In the genomic region with DNA sequence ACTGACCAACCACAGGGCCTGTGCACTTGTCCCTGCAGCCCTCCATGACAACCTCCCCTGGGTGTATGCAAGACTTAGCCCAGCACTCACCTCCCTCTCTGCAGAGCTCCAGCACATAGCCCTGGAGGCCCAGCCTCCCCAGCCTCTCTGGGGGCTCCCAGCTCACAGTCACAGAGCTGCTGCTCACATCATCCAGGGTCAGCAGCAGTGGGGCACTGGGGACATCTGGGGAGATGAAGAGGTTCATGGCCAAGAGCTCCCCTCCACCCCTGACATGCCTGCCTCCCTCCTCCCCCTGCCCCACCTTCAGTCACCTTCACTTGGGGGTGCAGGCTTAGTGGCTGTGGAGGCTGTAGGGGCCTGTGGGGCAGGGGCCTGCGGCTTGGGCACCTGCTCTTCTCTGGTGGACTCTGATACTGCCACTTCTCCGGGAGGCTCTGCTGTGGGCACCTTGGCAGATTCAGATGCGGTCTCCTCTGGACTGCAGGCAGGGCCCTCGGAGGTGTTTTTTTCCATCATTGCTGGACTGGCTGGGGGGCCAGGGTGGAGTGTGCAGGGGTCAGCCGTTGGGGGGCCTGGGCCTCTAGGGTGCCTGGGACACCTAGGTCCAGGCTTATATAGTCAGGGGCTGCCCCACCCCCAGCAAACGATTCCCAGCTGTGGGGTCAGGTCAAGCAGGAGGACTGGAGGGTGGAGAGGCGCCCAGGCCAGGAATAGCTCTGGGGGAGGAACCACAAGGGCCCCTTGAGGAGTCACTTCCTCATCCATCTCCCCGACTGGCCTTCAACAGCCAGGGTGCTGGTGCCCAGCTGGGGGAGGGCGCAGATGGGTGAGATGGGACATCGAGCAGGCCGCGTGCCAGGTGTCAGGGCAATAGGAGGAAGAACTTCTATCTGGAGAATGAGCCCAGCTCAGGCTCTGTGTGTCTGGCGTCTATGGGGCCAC, we compare ENCODE assay signal across 1 cellular context.
TF ChIP-seq lines count a peak whose summit lies in the region.

A gene with protein sequence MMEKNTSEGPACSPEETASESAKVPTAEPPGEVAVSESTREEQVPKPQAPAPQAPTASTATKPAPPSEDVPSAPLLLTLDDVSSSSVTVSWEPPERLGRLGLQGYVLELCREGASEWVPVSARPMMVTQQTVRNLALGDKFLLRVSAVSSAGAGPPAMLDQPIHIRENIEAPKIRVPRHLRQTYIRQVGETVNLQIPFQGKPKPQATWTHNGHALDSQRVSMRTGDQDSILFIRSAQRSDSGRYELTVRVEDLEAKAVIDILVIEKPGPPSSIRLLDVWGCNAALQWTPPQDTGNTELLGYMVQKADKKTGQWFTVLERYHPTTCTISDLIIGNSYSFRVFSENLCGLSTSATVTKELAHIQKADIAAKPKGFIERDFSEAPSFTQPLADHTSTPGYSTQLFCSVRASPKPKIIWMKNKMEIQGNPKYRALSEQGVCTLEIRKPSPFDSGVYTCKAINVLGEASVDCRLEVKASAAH (minus strand): TSS at position 590 of the 945 bp plus-strand sequence. CDS start 71 bp downstream, at position 519.

TF ChIP-seq in HCT116, 20 proteins besides CTCF, POLR2A, EP300 and RAD21 (continued from another document):
- TF ChIP-seq EGR1 (IDR thresholded peaks at IDR 0.05; ENCODE audit: low read depth), result no peak
- TF ChIP-seq, protein P1, sequence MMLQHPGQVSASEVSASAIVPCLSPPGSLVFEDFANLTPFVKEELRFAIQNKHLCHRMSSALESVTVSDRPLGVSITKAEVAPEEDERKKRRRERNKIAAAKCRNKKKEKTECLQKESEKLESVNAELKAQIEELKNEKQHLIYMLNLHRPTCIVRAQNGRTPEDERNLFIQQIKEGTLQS (IDR thresholded peaks at IDR 0.05), result no peak
- TF ChIP-seq ZFX (IDR thresholded peaks at IDR 0.05), result no peak
- no peak for TF ChIP-seq SP1 (IDR thresholded peaks at IDR 0.05; ENCODE audit: low read depth)
- no peak for TF ChIP-seq SRF (IDR thresholded peaks at IDR 0.05; ENCODE audit: low read depth)
- TF ChIP-seq YY1 (IDR thresholded peaks at IDR 0.05; ENCODE audit: extremely low read depth, insufficient replicate concordance, low read depth, low read length), result no peak
- TF ChIP-seq REST (IDR thresholded peaks at IDR 0.05; ENCODE audit: low read depth), result no peak
- TF ChIP-seq CEBPB (IDR thresholded peaks at IDR 0.05; ENCODE audit: low read depth), result no peak
- no peak for TF ChIP-seq MAX (IDR thresholded peaks at IDR 0.05)
- TF ChIP-seq EZH2 (IDR thresholded peaks at IDR 0.05), result no peak
